ENCODE assay signal across 22 cellular contexts in genomic region chr22:37577957-37578356, GRCh38. TPM values are rescaled to one million over a fixed set of nuclear protein-coding genes. Genes with fewer than 3 reads are reported as not detected.
"Had no signal": no experiment of that assay in that cellular context is flagged by ENCODE, and none has a peak within 500 bp of the region (broad histone marks: within the 10 kb centered on the region; RNA-seq: fewer than 3 reads in every experiment).

No MANE protein-coding gene starts in this region.

- H3K27ac Mint-ChIP-seq: effector memory CD8-positive, alpha-beta T cell; progenitor cell of endocrine pancreas; stimulated activated memory B cell treated with anti-CD40 and anti-IgM and Interleukin-4, amounts not matched to agents 10 μg/mL and 1 μg/mL and 100 μg/mL, for 72 hours; stimulated activated naive CD8-positive, alpha-beta T cell treated with anti-CD3 and anti-CD28 coated beads, Interleukin-15, Interleukin-2, amounts not matched to agents 100 ng/mL and 50 ng/mL, for 24 hours had no signal

- H3K4me3 ChIP-seq: esophagus muscularis mucosa, gastrocnemius medialis, lung, tibial artery, upper lobe of right lung, vagina had no signal

- ATAC-seq: effector memory CD8-positive, alpha-beta T cell; gastrocnemius medialis; left colon; left ventricle myocardium superior; naive thymus-derived CD4-positive, alpha-beta T cell; pancreas; right cardiac atrium; stimulated activated memory B cell treated with anti-CD40 and anti-IgM and Interleukin-4, amounts not matched to agents 10 μg/mL and 1 μg/mL and 100 μg/mL, for 72 hours; upper lobe of right lung had no signal

- H3K4me3 Mint-ChIP-seq: effector memory CD8-positive, alpha-beta T cell; naive thymus-derived CD4-positive, alpha-beta T cell; stimulated activated memory B cell treated with anti-CD40 and anti-IgM and Interleukin-4, amounts not matched to agents 10 μg/mL and 1 μg/mL and 100 μg/mL, for 72 hours; stimulated activated naive CD8-positive, alpha-beta T cell treated with anti-CD3 and anti-CD28 coated beads, Interleukin-15, Interleukin-2, amounts not matched to agents 100 ng/mL and 50 ng/mL, for 24 hours had no signal

- H3K36me3 ChIP-seq: esophagus muscularis mucosa, gastrocnemius medialis, pancreas, upper lobe of right lung, vagina had no signal

- H3K9me3 Mint-ChIP-seq: effector memory CD8-positive, alpha-beta T cell; naive thymus-derived CD4-positive, alpha-beta T cell; stimulated activated memory B cell treated with anti-CD40 and anti-IgM and Interleukin-4, amounts not matched to agents 10 μg/mL and 1 μg/mL and 100 μg/mL, for 72 hours; stimulated activated naive CD8-positive, alpha-beta T cell treated with anti-CD3 and anti-CD28 coated beads, Interleukin-15, Interleukin-2, amounts not matched to agents 100 ng/mL and 50 ng/mL, for 24 hours had no signal

- H3K9me3 ChIP-seq: esophagus muscularis mucosa, gastrocnemius medialis, pancreas, tibial artery, upper lobe of right lung, vagina had no signal

- H3K4me1 Mint-ChIP-seq: stimulated activated memory B cell treated with anti-CD40 and anti-IgM and Interleukin-4, amounts not matched to agents 10 μg/mL and 1 μg/mL and 100 μg/mL, for 72 hours had no signal

- DNase-seq: effector memory CD8-positive, alpha-beta T cell; gastrocnemius medialis; left colon; left ventricle myocardium superior; mesenchymal stem cell; naive thymus-derived CD4-positive, alpha-beta T cell; pancreas; right cardiac atrium; stimulated activated CD4-positive, alpha-beta T cell treated with anti-CD3 and anti-CD28 coated beads, Interleukin-4, amount 100 ng/mL, for 24 hours; tibial artery; upper lobe of right lung had no signal

- H3K27me3 Mint-ChIP-seq: progenitor cell of endocrine pancreas had no signal

- H3K27ac ChIP-seq: epithelial cell of prostate, esophagus muscularis mucosa, gastrocnemius medialis, tibial artery, upper lobe of right lung, vagina had no signal

- H3K27me3 ChIP-seq: esophagus muscularis mucosa, gastrocnemius medialis, pancreas, tibial artery, upper lobe of right lung, vagina had no signal

- H3K36me3 Mint-ChIP-seq: naive thymus-derived CD4-positive, alpha-beta T cell; stimulated activated memory B cell treated with anti-CD40 and anti-IgM and Interleukin-4, amounts not matched to agents 10 μg/mL and 1 μg/mL and 100 μg/mL, for 72 hours had no signal

- FAIRE-seq: pancreas had no signal

RNA-seq across cellular contexts. Expression of gene LGALS2, which starts 1.9 kb away (rescaled TPM):
- total RNA-seq: esophagus muscularis mucosa, fibroblast of villous mesenchyme, gastrocnemius medialis, kidney epithelial cell, left ventricle myocardium superior, temporal lobe, vagina had no signal
- polyA plus RNA-seq: neural cell, right cardiac atrium had no signal

RNA-seq across cellular contexts. Expression of gene CDC42EP1, which starts 17.7 kb away (rescaled TPM):
- polyA plus RNA-seq: naive thymus-derived CD4-positive, alpha-beta T cell had no signal
